In the genomic region with DNA sequence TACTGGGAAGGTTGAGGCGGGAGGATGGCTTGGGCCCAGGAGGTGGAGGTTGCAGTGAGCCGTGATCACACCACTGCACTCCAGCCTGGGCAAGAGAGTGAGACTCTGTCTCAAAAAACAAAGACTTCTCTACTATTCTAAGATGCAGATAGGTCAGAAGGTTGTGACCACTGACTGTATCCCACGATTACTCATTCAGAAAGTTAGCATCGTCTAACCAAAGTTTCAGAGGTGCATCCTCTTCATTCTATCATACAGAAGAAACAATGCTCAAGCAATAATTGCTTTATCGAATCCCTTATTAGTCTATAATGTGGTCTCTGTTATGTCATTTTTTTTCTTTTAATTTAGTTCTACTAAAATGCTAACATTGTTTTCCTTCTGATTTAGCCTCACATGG, we compare ENCODE assay signal across 15 cellular contexts.
DNase-seq lines count a peak whose midpoint lies in the region; ATAC-seq, FAIRE-seq and TF ChIP-seq lines count a peak whose summit lies in the region.
"Had no signal": no experiment of that assay in that cellular context is flagged by ENCODE, and none has a peak within 500 bp of the region (broad histone marks: within the 10 kb centered on the region; RNA-seq: fewer than 3 reads in every experiment).

No MANE protein-coding gene starts in this region.

- ATAC-seq in HG02588 (IDR thresholded peaks at IDR 0.05; ENCODE audit: unreplicated experiment) (peak; percentile 87), HG03342 (IDR thresholded peaks at IDR 0.05; ENCODE audit: unreplicated experiment) (peak; percentile 87)
- ATAC-seq: Panc1, sciatic nerve had no signal

- no peak for TF ChIP-seq POLR2A in GM12891 (IDR thresholded peaks at IDR 0.05; ENCODE audit: low read depth, low read length)

- FAIRE-seq in GM12891 (lab: Jason Lieb, UNC) (peak; percentile 81), GM19239 (lab: Jason Lieb, UNC) (peak; percentile 76)
- FAIRE-seq: frontal cortex had no signal

- DNase-seq in GM12891 (ENCODE audit: insufficient read length, low spot score), result peak; percentile 9
- peak; percentile 5 for DNase-seq in GM19239 (ENCODE audit: insufficient read length, low spot score)
- DNase-seq in SKM-1 (lab: John Stamatoyannopoulos, UW; ENCODE audit: unreplicated experiment), result no peak
- no peak for DNase-seq in activated naive CD4-positive, alpha-beta T cell treated with Interleukin-2 at 50 U/mL for 16 hours
- no peak for DNase-seq in occipital lobe (lab: John Stamatoyannopoulos, UW)
- no peak for DNase-seq in GM03348 (ENCODE audit: low spot score)
- DNase-seq: amniotic stem cell, DMS53, naive B cell, T-helper 9 cell had no signal

TF ChIP-seq in GM12891, 5 proteins besides CTCF, POLR2A, EP300 and RAD21:
- TF ChIP-seq PAX5 (IDR thresholded peaks at IDR 0.05; ENCODE audit: insufficient read depth, low read length, severe bottlenecking), result no peak
- TF ChIP-seq POU2F2 (IDR thresholded peaks at IDR 0.05; ENCODE audit: low read depth, low read length), result no peak
- TF ChIP-seq POLR2AphosphoS5 (IDR thresholded peaks at IDR 0.05; ENCODE audit: low read depth, low read length), result no peak
- TF ChIP-seq SPI1 (IDR thresholded peaks at IDR 0.05; ENCODE audit: low read depth, low read length), result no peak
- TF ChIP-seq TAF1 (IDR thresholded peaks at IDR 0.05; ENCODE audit: low read depth, low read length), result no peak

Comparison
In these comparisons a context has a peak if more than half of its experiments do, and no peak if none do; other contexts are left out.
1. DNase-seq: peak in GM12891 (single experiment) and GM19239 (single experiment); none in SKM-1 (single experiment), activated naive CD4-positive, alpha-beta T cell treated with Interleukin-2 at 50 U/mL for 16 hours (single experiment), occipital lobe (single experiment) and GM03348 (single experiment).